1 cellular context compared by ENCODE assay signal in the genomic region with DNA sequence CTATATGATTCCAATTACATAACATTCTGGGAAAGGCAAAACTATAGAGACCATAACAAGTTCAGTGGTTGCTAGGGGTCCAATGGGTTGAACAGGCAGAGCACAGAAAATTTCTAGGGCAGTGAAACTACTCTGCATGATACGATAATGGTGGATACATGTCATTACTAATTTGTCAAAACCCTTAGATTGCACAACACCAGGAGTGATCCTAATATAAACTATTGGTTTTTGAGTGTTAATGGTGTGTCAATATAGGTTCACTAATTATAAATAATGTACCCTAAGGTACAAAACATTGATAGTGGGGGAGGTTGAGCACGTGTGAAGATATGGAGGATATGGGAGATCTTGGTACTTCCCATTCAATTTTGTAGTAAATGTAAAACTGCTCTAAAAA.
A peak's percentile ranks its signal among the peaks of the same experiment; 100 is the strongest.
TF ChIP-seq lines count a peak whose summit lies in the region.

No MANE protein-coding gene starts in this region.

TF ChIP-seq in K562, 482 proteins besides CTCF, POLR2A, EP300 and RAD21:
- TF ChIP-seq, protein P1, sequence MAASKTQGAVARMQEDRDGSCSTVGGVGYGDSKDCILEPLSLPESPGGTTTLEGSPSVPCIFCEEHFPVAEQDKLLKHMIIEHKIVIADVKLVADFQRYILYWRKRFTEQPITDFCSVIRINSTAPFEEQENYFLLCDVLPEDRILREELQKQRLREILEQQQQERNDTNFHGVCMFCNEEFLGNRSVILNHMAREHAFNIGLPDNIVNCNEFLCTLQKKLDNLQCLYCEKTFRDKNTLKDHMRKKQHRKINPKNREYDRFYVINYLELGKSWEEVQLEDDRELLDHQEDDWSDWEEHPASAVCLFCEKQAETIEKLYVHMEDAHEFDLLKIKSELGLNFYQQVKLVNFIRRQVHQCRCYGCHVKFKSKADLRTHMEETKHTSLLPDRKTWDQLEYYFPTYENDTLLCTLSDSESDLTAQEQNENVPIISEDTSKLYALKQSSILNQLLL (CRISPR knock-in tag; IDR thresholded peaks at IDR 0.05; ENCODE audit: borderline replicate concordance): no peak
- TF ChIP-seq SETDB1 (IDR thresholded peaks at IDR 0.05; ENCODE audit: low read length) (no peak), CEBPB (tag; IDR thresholded peaks at IDR 0.05) (peak; percentile 82), BRD9 (IDR thresholded peaks at IDR 0.05; ENCODE audit: low read depth, partially characterized antibody) (peak; percentile 45), MAFK (IDR thresholded peaks at IDR 0.05; ENCODE audit: low read length) (no peak), CEBPG (CRISPR knock-in tag; IDR thresholded peaks at IDR 0.05) (no peak), CEBPG (tag; conservative IDR thresholded peaks at IDR 0.05 in 1 of 2, IDR thresholded peaks at IDR 0.05 in 1 of 2) (peak; percentile 29 to 62; a peak in 2 of 4 replicates), MEIS2 (IDR thresholded peaks at IDR 0.05; ENCODE audit: partially characterized antibody) (no peak), CXXC5 (CRISPR knock-in tag; IDR thresholded peaks at IDR 0.05) (0 out of 2 replicates have a peak, but pooled peaks have one; percentile 9), RCOR1 (IDR thresholded peaks at IDR 0.05; ENCODE audit: borderline replicate concordance in 1 of 2, low read depth in 2 of 2, low read length in 2 of 2) (no peak), ZFP30 (CRISPR knock-in tag; IDR thresholded peaks at IDR 0.05; ENCODE audit: borderline replicate concordance) (no peak), XRCC3 (IDR thresholded peaks at IDR 0.05) (no peak)
- TF ChIP-seq, protein P2, sequence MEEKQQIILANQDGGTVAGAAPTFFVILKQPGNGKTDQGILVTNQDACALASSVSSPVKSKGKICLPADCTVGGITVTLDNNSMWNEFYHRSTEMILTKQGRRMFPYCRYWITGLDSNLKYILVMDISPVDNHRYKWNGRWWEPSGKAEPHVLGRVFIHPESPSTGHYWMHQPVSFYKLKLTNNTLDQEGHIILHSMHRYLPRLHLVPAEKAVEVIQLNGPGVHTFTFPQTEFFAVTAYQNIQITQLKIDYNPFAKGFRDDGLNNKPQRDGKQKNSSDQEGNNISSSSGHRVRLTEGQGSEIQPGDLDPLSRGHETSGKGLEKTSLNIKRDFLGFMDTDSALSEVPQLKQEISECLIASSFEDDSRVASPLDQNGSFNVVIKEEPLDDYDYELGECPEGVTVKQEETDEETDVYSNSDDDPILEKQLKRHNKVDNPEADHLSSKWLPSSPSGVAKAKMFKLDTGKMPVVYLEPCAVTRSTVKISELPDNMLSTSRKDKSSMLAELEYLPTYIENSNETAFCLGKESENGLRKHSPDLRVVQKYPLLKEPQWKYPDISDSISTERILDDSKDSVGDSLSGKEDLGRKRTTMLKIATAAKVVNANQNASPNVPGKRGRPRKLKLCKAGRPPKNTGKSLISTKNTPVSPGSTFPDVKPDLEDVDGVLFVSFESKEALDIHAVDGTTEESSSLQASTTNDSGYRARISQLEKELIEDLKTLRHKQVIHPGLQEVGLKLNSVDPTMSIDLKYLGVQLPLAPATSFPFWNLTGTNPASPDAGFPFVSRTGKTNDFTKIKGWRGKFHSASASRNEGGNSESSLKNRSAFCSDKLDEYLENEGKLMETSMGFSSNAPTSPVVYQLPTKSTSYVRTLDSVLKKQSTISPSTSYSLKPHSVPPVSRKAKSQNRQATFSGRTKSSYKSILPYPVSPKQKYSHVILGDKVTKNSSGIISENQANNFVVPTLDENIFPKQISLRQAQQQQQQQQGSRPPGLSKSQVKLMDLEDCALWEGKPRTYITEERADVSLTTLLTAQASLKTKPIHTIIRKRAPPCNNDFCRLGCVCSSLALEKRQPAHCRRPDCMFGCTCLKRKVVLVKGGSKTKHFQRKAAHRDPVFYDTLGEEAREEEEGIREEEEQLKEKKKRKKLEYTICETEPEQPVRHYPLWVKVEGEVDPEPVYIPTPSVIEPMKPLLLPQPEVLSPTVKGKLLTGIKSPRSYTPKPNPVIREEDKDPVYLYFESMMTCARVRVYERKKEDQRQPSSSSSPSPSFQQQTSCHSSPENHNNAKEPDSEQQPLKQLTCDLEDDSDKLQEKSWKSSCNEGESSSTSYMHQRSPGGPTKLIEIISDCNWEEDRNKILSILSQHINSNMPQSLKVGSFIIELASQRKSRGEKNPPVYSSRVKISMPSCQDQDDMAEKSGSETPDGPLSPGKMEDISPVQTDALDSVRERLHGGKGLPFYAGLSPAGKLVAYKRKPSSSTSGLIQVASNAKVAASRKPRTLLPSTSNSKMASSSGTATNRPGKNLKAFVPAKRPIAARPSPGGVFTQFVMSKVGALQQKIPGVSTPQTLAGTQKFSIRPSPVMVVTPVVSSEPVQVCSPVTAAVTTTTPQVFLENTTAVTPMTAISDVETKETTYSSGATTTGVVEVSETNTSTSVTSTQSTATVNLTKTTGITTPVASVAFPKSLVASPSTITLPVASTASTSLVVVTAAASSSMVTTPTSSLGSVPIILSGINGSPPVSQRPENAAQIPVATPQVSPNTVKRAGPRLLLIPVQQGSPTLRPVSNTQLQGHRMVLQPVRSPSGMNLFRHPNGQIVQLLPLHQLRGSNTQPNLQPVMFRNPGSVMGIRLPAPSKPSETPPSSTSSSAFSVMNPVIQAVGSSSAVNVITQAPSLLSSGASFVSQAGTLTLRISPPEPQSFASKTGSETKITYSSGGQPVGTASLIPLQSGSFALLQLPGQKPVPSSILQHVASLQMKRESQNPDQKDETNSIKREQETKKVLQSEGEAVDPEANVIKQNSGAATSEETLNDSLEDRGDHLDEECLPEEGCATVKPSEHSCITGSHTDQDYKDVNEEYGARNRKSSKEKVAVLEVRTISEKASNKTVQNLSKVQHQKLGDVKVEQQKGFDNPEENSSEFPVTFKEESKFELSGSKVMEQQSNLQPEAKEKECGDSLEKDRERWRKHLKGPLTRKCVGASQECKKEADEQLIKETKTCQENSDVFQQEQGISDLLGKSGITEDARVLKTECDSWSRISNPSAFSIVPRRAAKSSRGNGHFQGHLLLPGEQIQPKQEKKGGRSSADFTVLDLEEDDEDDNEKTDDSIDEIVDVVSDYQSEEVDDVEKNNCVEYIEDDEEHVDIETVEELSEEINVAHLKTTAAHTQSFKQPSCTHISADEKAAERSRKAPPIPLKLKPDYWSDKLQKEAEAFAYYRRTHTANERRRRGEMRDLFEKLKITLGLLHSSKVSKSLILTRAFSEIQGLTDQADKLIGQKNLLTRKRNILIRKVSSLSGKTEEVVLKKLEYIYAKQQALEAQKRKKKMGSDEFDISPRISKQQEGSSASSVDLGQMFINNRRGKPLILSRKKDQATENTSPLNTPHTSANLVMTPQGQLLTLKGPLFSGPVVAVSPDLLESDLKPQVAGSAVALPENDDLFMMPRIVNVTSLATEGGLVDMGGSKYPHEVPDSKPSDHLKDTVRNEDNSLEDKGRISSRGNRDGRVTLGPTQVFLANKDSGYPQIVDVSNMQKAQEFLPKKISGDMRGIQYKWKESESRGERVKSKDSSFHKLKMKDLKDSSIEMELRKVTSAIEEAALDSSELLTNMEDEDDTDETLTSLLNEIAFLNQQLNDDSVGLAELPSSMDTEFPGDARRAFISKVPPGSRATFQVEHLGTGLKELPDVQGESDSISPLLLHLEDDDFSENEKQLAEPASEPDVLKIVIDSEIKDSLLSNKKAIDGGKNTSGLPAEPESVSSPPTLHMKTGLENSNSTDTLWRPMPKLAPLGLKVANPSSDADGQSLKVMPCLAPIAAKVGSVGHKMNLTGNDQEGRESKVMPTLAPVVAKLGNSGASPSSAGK (IDR thresholded peaks at IDR 0.05): peak; percentile 19; the same call in 1 of the 2 replicates
- TF ChIP-seq, protein P3, sequence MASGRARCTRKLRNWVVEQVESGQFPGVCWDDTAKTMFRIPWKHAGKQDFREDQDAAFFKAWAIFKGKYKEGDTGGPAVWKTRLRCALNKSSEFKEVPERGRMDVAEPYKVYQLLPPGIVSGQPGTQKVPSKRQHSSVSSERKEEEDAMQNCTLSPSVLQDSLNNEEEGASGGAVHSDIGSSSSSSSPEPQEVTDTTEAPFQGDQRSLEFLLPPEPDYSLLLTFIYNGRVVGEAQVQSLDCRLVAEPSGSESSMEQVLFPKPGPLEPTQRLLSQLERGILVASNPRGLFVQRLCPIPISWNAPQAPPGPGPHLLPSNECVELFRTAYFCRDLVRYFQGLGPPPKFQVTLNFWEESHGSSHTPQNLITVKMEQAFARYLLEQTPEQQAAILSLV (tag; IDR thresholded peaks at IDR 0.05): peak; percentile 26; the same call in 1 of the 2 replicates
